Comparison of ENCODE assay signal across 8 cellular contexts in genomic region chr14:101960225-101960624, GRCh38. TPM values are rescaled to one million over a fixed set of nuclear protein-coding genes. Genes with fewer than 3 reads are reported as not detected.
DNase-seq lines count a peak whose midpoint lies in the region; ATAC-seq, FAIRE-seq and TF ChIP-seq lines count a peak whose summit lies in the region.

No MANE protein-coding gene starts in this region.

- no peak for FAIRE-seq in HTR-8/SVneo (lab: Jason Lieb, UNC)

- H3K36me3 Mint-ChIP-seq in T-helper 1 cell treated with Interleukin-12 subunit alpha and Interleukin-12 subunit beta and Interleukin-4 antibody, amounts not matched to agents 30 μg/mL and 1 μg/mL, for 36 hours (ENCODE audit: low read depth), result no peaks in the 10 kb centered on the region

- POLR2A ChIA-PET in AG04449 (lab: Yijun Ruan, JAX), result no interaction called here

- DNase-seq in AG04449 (ENCODE audit: low read depth, low spot score) (no peak), GM13977 (ENCODE audit: low spot score) (no peak), fibroblast of villous mesenchyme (ENCODE audit: low read depth) (no peak), GM03348 (ENCODE audit: low spot score) (no peak), HTR-8/SVneo (ENCODE audit: insufficient read length, low spot score) (no peak), COLO668 (lab: John Stamatoyannopoulos, UW; ENCODE audit: unreplicated experiment) (no peak)

- CTCF ChIA-PET in AG04449 (lab: Yijun Ruan, JAX), result interaction anchor here (0.6 to 6.7 kb wide), 28 partner anchors 10 to 254 kb away, joined by 3 to 119 read pairs (median 4); partner anchors contain the start of gene WDR20

- ATAC-seq in GM21528 (IDR thresholded peaks at IDR 0.05; ENCODE audit: low FRiP score, unreplicated experiment), result no peak

- no peaks in the 10 kb centered on the region for H3K9me3 Mint-ChIP-seq in T-helper 1 cell treated with Interleukin-12 subunit alpha and Interleukin-12 subunit beta and Interleukin-4 antibody, amounts not matched to agents 30 μg/mL and 1 μg/mL, for 36 hours

- peak overlapping the region; percentile 71 for H3K27ac Mint-ChIP-seq in T-helper 1 cell treated with Interleukin-12 subunit alpha and Interleukin-12 subunit beta and Interleukin-4 antibody, amounts not matched to agents 30 μg/mL and 1 μg/mL, for 36 hours

- in situ Hi-C loops in GM13977 (cut with MboI; ENCODE audit: low pct_unique_long_range_greater_than_20kb, low sequenced_read_pairs, unreplicated experiment), result loop anchor here (10.0 to 25.0 kb wide), 2 partner anchors 135 to 352 kb away; partner anchors contain the start of genes MOK and ZNF839

- peaks cover 10% of the 10 kb centered on the region for H3K4me1 Mint-ChIP-seq in T-helper 1 cell treated with Interleukin-12 subunit alpha and Interleukin-12 subunit beta and Interleukin-4 antibody, amounts not matched to agents 30 μg/mL and 1 μg/mL, for 36 hours (ENCODE audit: low read depth)

- H3K4me3 Mint-ChIP-seq in T-helper 1 cell treated with Interleukin-12 subunit alpha and Interleukin-12 subunit beta and Interleukin-4 antibody, amounts not matched to agents 30 μg/mL and 1 μg/mL, for 36 hours, result no peak overlapping the region

- TF ChIP-seq CTCF in AG04449 (IDR thresholded peaks at IDR 0.05; ENCODE audit: insufficient read depth, low read length, missing control alignments), result peak; percentile 39
- TF ChIP-seq CTCF in GM13977 (IDR thresholded peaks at IDR 0.05; ENCODE audit: extremely low read depth, insufficient read depth, missing control alignments), result peak; percentile 48
- peak; percentile 52 for TF ChIP-seq CTCF in fibroblast of villous mesenchyme (IDR thresholded peaks at IDR 0.05; ENCODE audit: insufficient read depth, low read depth, low read length)

- peaks cover 5% of the 10 kb centered on the region for H3K27me3 Mint-ChIP-seq in T-helper 1 cell treated with Interleukin-12 subunit alpha and Interleukin-12 subunit beta and Interleukin-4 antibody, amounts not matched to agents 30 μg/mL and 1 μg/mL, for 36 hours (ENCODE audit: low read depth)

- H3K4me3 ChIP-seq in AG04449 (ENCODE audit: low read depth, low read length) (no peak overlapping the region), fibroblast of villous mesenchyme (ENCODE audit: low read depth, low read length) (no peak overlapping the region)

RNA-seq across cellular contexts. Expression of gene DYNC1H1, which starts 4.1 kb away (rescaled TPM):
- 336 and 518 TPM in 2 replicates for total RNA-seq in fibroblast of villous mesenchyme
